Comparison of ENCODE assay signal across 9 cellular contexts in genomic region chr9:34992376-34992951, GRCh38. TPM values are rescaled to one million over a fixed set of nuclear protein-coding genes. Genes with fewer than 3 reads are reported as not detected.
DNase-seq lines count a peak whose midpoint lies in the region; ATAC-seq and TF ChIP-seq lines count a peak whose summit lies in the region.
"Had no signal": no experiment of that assay in that cellular context is flagged by ENCODE, and none has a peak within 500 bp of the region (broad histone marks: within the 10 kb centered on the region; RNA-seq: fewer than 3 reads in every experiment).

No MANE protein-coding gene starts in this region.

- H3K4me3 ChIP-seq in right atrium auricular region = peak overlapping the region in 1 of 2 donors; percentile 21

- H3K27ac ChIP-seq in right atrium auricular region = peak overlapping the region; percentile 99 to 100

- peaks cover 3 to 74% of the 10 kb centered on the region in 2 donors for H3K4me1 ChIP-seq in right atrium auricular region

- H3K9me3 ChIP-seq in right atrium auricular region = no peaks in the 10 kb centered on the region

- H3K27me3 ChIP-seq in right atrium auricular region = no peaks in the 10 kb centered on the region

- peak; percentile 76 for DNase-seq in stimulated activated naive CD4-positive, alpha-beta T cell treated with Interleukin-2 at 50 U/mL for 16 hours (lab: John Stamatoyannopoulos, UW)
- no peak for DNase-seq in stimulated activated naive CD4-positive, alpha-beta T cell (lab: John Stamatoyannopoulos, UW)
- peak; percentile 50 for DNase-seq in activated naive CD8-positive, alpha-beta T cell treated with anti-CD3 and anti-CD28 coated beads, Interleukin-2, amount 50 U/mL, for 16 hours (ENCODE audit: low read depth, low spot score)
- peak; percentile 84 for DNase-seq in right atrium auricular region (ENCODE audit: low spot score)
- peak; percentile 66 to 76 for DNase-seq in stimulated activated CD4-positive, alpha-beta T cell treated with anti-CD3 and anti-CD28 coated beads, Interleukin-2, amount 100 ng/mL, for 24 hours
- no peak for DNase-seq in NCI-H2171 treated with DMSO at 0.1 percent for 48 hours (lab: John Stamatoyannopoulos, UW)
- DNase-seq: DND-41 had no signal

- H3K36me3 ChIP-seq in right atrium auricular region = peaks cover 13% of the 10 kb centered on the region

- no peak for TF ChIP-seq CTCF in right atrium auricular region (IDR thresholded peaks at IDR 0.05)

- ATAC-seq in HG03159 (IDR thresholded peaks at IDR 0.05; ENCODE audit: unreplicated experiment) = no peak
- ATAC-seq in GM21737 (IDR thresholded peaks at IDR 0.05; ENCODE audit: unreplicated experiment) = no peak

RNA-seq across cellular contexts. Expression of gene DNAJB5, which starts 2.9 kb away (rescaled TPM):
- total RNA-seq in right atrium auricular region = 10 to 100 TPM; 34.9 to 82.4 TPM

RNA-seq across cellular contexts. Expression of gene PHF24, which starts 34.4 kb away (rescaled TPM):
- under 1 TPM in 1 of 2 donors, not detected in 1; 0.67 TPM for total RNA-seq in right atrium auricular region

Comparison
In these comparisons a context has a peak if more than half of its experiments do, and no peak if none do; other contexts are left out.
1. DNase-seq: peak in stimulated activated naive CD4-positive, alpha-beta T cell treated with Interleukin-2 at 50 U/mL for 16 hours (single experiment), activated naive CD8-positive, alpha-beta T cell treated with anti-CD3 and anti-CD28 coated beads, Interleukin-2, amount 50 U/mL, for 16 hours (single experiment), right atrium auricular region (single experiment) and stimulated activated CD4-positive, alpha-beta T cell treated with anti-CD3 and anti-CD28 coated beads, Interleukin-2, amount 100 ng/mL, for 24 hours (2 of 2); none in stimulated activated naive CD4-positive, alpha-beta T cell (0 of 6) and NCI-H2171 treated with DMSO at 0.1 percent for 48 hours (single experiment).